30 cellular contexts compared by ENCODE assay signal in genomic region chr2:8067784-8068336, GRCh38.
"Had no signal": no experiment of that assay in that cellular context is flagged by ENCODE, and none has a peak within 500 bp of the region (broad histone marks: within the 10 kb centered on the region; RNA-seq: fewer than 3 reads in every experiment).

No MANE protein-coding gene starts in this region.

- H3K4me1 Mint-ChIP-seq: nephron; stimulated activated effector memory CD8-positive, alpha-beta T cell treated with anti-CD3 and anti-CD28 coated beads, Interleukin-12 subunit alpha, Interleukin-12 subunit beta, amount 100 ng/mL, for 72 hours; stimulated activated naive B cell treated with anti-CD40 and anti-IgM and Interleukin-4, amounts not matched to agents 10 μg/mL and 1 μg/mL and 100 μg/mL, for 72 hours had no signal

- H3K9me3 ChIP-seq: ovary, psoas muscle, suprapubic skin, testis, tibial artery, transverse colon, upper lobe of right lung, uterus had no signal

- H3K9me3 Mint-ChIP-seq: natural killer cell had no signal

- H3K27me3 Mint-ChIP-seq: naive thymus-derived CD4-positive, alpha-beta T cell; progenitor cell of endocrine pancreas; stimulated activated naive CD8-positive, alpha-beta T cell treated with anti-CD3 and anti-CD28 coated beads, Interleukin-15, amount 100 ng/mL, for 72 hours; type B pancreatic cell had no signal

- H3K4me3 Mint-ChIP-seq: naive thymus-derived CD4-positive, alpha-beta T cell; natural killer cell; nephron; stimulated activated effector memory CD8-positive, alpha-beta T cell treated with anti-CD3 and anti-CD28 coated beads, Interleukin-12 subunit alpha, Interleukin-12 subunit beta, amount 100 ng/mL, for 72 hours; stimulated activated naive B cell treated with anti-CD40 and anti-IgM and Interleukin-4, amounts not matched to agents 10 μg/mL and 1 μg/mL and 100 μg/mL, for 72 hours; stimulated activated naive CD8-positive, alpha-beta T cell treated with anti-CD3 and anti-CD28 coated beads, Interleukin-15, amount 100 ng/mL, for 72 hours; type B pancreatic cell had no signal

- H3K4me2 ChIP-seq: smooth muscle cell had no signal

- H3K9ac ChIP-seq: parathyroid adenoma had no signal

- H3K36me3 Mint-ChIP-seq: natural killer cell; stimulated activated effector memory CD8-positive, alpha-beta T cell treated with anti-CD3 and anti-CD28 coated beads, Interleukin-12 subunit alpha, Interleukin-12 subunit beta, amount 100 ng/mL, for 72 hours; type B pancreatic cell had no signal

- H3K36me3 ChIP-seq: ovary, spleen, suprapubic skin, tibial artery, transverse colon, upper lobe of right lung, uterus had no signal

- ATAC-seq: naive thymus-derived CD4-positive, alpha-beta T cell; natural killer cell; psoas muscle; right cardiac atrium; sciatic nerve; stimulated activated effector memory CD8-positive, alpha-beta T cell treated with anti-CD3 and anti-CD28 coated beads, Interleukin-12 subunit alpha, Interleukin-12 subunit beta, amount 100 ng/mL, for 72 hours; stimulated activated naive B cell treated with anti-CD40 and anti-IgM and Interleukin-4, amounts not matched to agents 10 μg/mL and 1 μg/mL and 100 μg/mL, for 72 hours; stimulated activated naive CD8-positive, alpha-beta T cell treated with anti-CD3 and anti-CD28 coated beads, Interleukin-15, amount 100 ng/mL, for 72 hours; upper lobe of right lung had no signal

- H3K27ac Mint-ChIP-seq: naive thymus-derived CD4-positive, alpha-beta T cell; natural killer cell; nephron; progenitor cell of endocrine pancreas; stimulated activated effector memory CD8-positive, alpha-beta T cell treated with anti-CD3 and anti-CD28 coated beads, Interleukin-12 subunit alpha, Interleukin-12 subunit beta, amount 100 ng/mL, for 72 hours; stimulated activated naive B cell treated with anti-CD40 and anti-IgM and Interleukin-4, amounts not matched to agents 10 μg/mL and 1 μg/mL and 100 μg/mL, for 72 hours; stimulated activated naive CD8-positive, alpha-beta T cell treated with anti-CD3 and anti-CD28 coated beads, Interleukin-15, amount 100 ng/mL, for 72 hours; type B pancreatic cell had no signal

- H3K4me3 ChIP-seq: ovary, psoas muscle, skin epidermis, smooth muscle cell, spleen, suprapubic skin, testis, tibial artery, transverse colon, upper lobe of right lung, uterus had no signal

- H2AFZ ChIP-seq: parathyroid adenoma had no signal

- H3K4me1 ChIP-seq: parathyroid adenoma, psoas muscle, spleen, suprapubic skin, testis, tibial artery, transverse colon, upper lobe of right lung, uterus had no signal

- DNase-seq: naive thymus-derived CD4-positive, alpha-beta T cell; natural killer cell; occipital lobe; ovary; posterior cingulate gyrus; psoas muscle; right cardiac atrium; spleen; stimulated activated CD4-positive, alpha-beta T cell treated with anti-CD3 and anti-CD28 coated beads, Interleukin-15, amount 100 ng/mL, for 24 hours; stimulated activated CD4-positive, alpha-beta T cell treated with anti-CD3 and anti-CD28 coated beads, Interleukin-2, amount 100 ng/mL, for 24 hours; stimulated activated CD4-positive, alpha-beta T cell treated with anti-CD3 and anti-CD28 coated beads, Interleukin-2, amount 100 ng/mL, for 48 hours; stimulated activated CD4-positive, alpha-beta T cell treated with anti-CD3 and anti-CD28 coated beads, Interleukin-4, amount 100 ng/mL, for 24 hours; stimulated activated naive B cell treated with anti-CD40 and anti-IgM and Interleukin-4, amounts not matched to agents 10 μg/mL and 1 μg/mL and 100 μg/mL, for 72 hours; stimulated activated naive CD4-positive, alpha-beta T cell treated with Interleukin-2 at 50 U/mL for 16 hours; stimulated activated naive CD8-positive, alpha-beta T cell treated with anti-CD3 and anti-CD28 coated beads, Interleukin-15, amount 100 ng/mL, for 72 hours; substantia nigra; testis; tibial artery; transverse colon; upper lobe of right lung; uterus had no signal

- H3K27me3 ChIP-seq: ovary, spleen, suprapubic skin, testis, tibial artery, transverse colon, upper lobe of right lung, uterus had no signal

- H3K79me2 ChIP-seq: parathyroid adenoma had no signal

- H3K27ac ChIP-seq: ovary, parathyroid adenoma, psoas muscle, skin epidermis, spleen, suprapubic skin, testis, tibial artery, transverse colon, upper lobe of right lung, uterus had no signal
